Comparison of ENCODE assay signal across 30 cellular contexts in the genomic region with DNA sequence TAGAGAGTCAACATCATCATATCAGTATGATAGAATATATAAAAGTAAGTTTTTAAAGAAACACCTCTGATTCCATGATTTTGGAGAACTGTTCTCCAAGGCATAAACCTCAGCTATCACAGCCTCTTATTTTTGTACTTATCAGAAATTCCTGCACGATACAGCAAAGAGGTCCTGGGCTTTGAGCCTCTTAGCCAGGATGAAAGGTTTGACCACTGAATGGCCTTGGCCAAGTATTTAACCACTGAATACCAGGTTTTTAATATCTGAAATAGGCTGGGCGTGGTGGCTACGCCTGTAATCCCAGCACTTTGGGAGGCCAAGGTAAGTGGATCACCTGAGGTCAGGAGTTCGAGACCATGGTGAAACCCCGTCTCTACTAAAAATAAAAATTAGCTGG.
"Had no signal": no experiment of that assay in that cellular context is flagged by ENCODE, and none has a peak within 500 bp of the region (broad histone marks: within the 10 kb centered on the region; RNA-seq: fewer than 3 reads in every experiment).

No MANE protein-coding gene starts in this region.

- DNase-seq: naive thymus-derived CD8-positive, alpha-beta T cell; occipital lobe; ovary; posterior cingulate gyrus; psoas muscle; right cardiac atrium; right lobe of liver; spleen; stimulated activated CD4-positive, alpha-beta T cell treated with anti-CD3 and anti-CD28 coated beads, Interleukin-12 subunit alpha, Interleukin-12 subunit beta, amount 100 ng/mL, for 4 hours; stimulated activated CD4-positive, alpha-beta T cell treated with anti-CD3 and anti-CD28 coated beads, Interleukin-1b, Interleukin-23, amount 100 ng/mL, for 48 hours; stimulated activated CD4-positive, alpha-beta T cell treated with anti-CD3 and anti-CD28 coated beads, Interleukin-4, amount 100 ng/mL, for 1 hour; stimulated activated CD4-positive, alpha-beta T cell treated with anti-CD3 and anti-CD28 coated beads, Interleukin-4, amount 100 ng/mL, for 4 hours; stimulated activated CD8-positive, alpha-beta memory T cell treated with anti-CD3 and anti-CD28 coated beads, Interleukin-4, amount 100 ng/mL, for 48 hours; stimulated activated naive CD4-positive, alpha-beta T cell; stimulated activated naive CD8-positive, alpha-beta T cell treated with anti-CD3 and anti-CD28 coated beads, Interleukin-15, amount 100 ng/mL, for 72 hours; stimulated activated naive CD8-positive, alpha-beta T cell treated with anti-CD3 and anti-CD28 coated beads, Interleukin-15, Interleukin-2, amounts not matched to agents 100 U/mL and 50 U/mL, for 24 hours; substantia nigra; testis; tibial artery; transverse colon; upper lobe of left lung had no signal

- H3K9ac ChIP-seq: neural progenitor cell, parathyroid adenoma had no signal

- H3K9me3 Mint-ChIP-seq: naive thymus-derived CD8-positive, alpha-beta T cell; natural killer cell treated with Interleukin-12 subunit alpha and Interleukin-12 subunit beta and Interleukin-15 and Interleukin-18, amount 100 ng/mL, for 72 hours; neural progenitor cell; stimulated activated memory B cell treated with anti-CD40 and anti-IgM and Interleukin-4, amounts not matched to agents 10 μg/mL and 1 μg/mL and 100 μg/mL, for 72 hours; stimulated activated naive CD8-positive, alpha-beta T cell treated with anti-CD3 and anti-CD28 coated beads, Interleukin-15, amount 100 ng/mL, for 72 hours had no signal

- H3K4me3 ChIP-seq: neural progenitor cell, ovary, psoas muscle, right lobe of liver, skin epidermis, smooth muscle cell, spleen, suprapubic skin, testis, tibial artery, transverse colon, upper lobe of left lung, vagina had no signal

- H3K36me3 Mint-ChIP-seq: natural killer cell treated with Interleukin-12 subunit alpha and Interleukin-12 subunit beta and Interleukin-15 and Interleukin-18, amount 100 ng/mL, for 72 hours; neural progenitor cell; stimulated activated memory B cell treated with anti-CD40 and anti-IgM and Interleukin-4, amounts not matched to agents 10 μg/mL and 1 μg/mL and 100 μg/mL, for 72 hours had no signal

- H3K27ac Mint-ChIP-seq: naive thymus-derived CD8-positive, alpha-beta T cell; natural killer cell treated with Interleukin-12 subunit alpha and Interleukin-12 subunit beta and Interleukin-15 and Interleukin-18, amount 100 ng/mL, for 72 hours; neural progenitor cell; progenitor cell of endocrine pancreas; stimulated activated memory B cell treated with anti-CD40 and anti-IgM and Interleukin-4, amounts not matched to agents 10 μg/mL and 1 μg/mL and 100 μg/mL, for 72 hours; stimulated activated naive CD8-positive, alpha-beta T cell treated with anti-CD3 and anti-CD28 coated beads, Interleukin-15, amount 100 ng/mL, for 72 hours had no signal

- H3K9me3 ChIP-seq: ovary, psoas muscle, right lobe of liver, suprapubic skin, testis, tibial artery, transverse colon, upper lobe of left lung, vagina had no signal

- H3K36me3 ChIP-seq: neural progenitor cell, ovary, right lobe of liver, spleen, suprapubic skin, tibial artery, transverse colon, upper lobe of left lung, vagina had no signal

- H3K27ac ChIP-seq: neural progenitor cell, ovary, parathyroid adenoma, psoas muscle, right lobe of liver, skin epidermis, spleen, suprapubic skin, testis, tibial artery, transverse colon, upper lobe of left lung, vagina had no signal

- H3K4me3 Mint-ChIP-seq: natural killer cell treated with Interleukin-12 subunit alpha and Interleukin-12 subunit beta and Interleukin-15 and Interleukin-18, amount 100 ng/mL, for 72 hours; stimulated activated memory B cell treated with anti-CD40 and anti-IgM and Interleukin-4, amounts not matched to agents 10 μg/mL and 1 μg/mL and 100 μg/mL, for 72 hours; stimulated activated naive CD8-positive, alpha-beta T cell treated with anti-CD3 and anti-CD28 coated beads, Interleukin-15, amount 100 ng/mL, for 72 hours had no signal

- H3K27me3 ChIP-seq: neural progenitor cell, ovary, right lobe of liver, testis, tibial artery, vagina had no signal

- H3K4me1 ChIP-seq: parathyroid adenoma, psoas muscle, testis had no signal
